18 cellular contexts compared by ENCODE assay signal in genomic region chr17:64470676-64471075, GRCh38. TPM values are rescaled to one million over a fixed set of nuclear protein-coding genes. Genes with fewer than 3 reads are reported as not detected.
DNase-seq lines count a peak whose midpoint lies in the region; ATAC-seq and TF ChIP-seq lines count a peak whose summit lies in the region.
"Had no signal": no experiment of that assay in that cellular context is flagged by ENCODE, and none has a peak within 500 bp of the region (broad histone marks: within the 10 kb centered on the region; RNA-seq: fewer than 3 reads in every experiment).

No MANE protein-coding gene starts in this region.

- CTCF ChIA-PET in WTC11 (lab: Charles Lee) = interaction anchor here (0.6 to 1.7 kb wide), 3 partner anchors 21 to 52 kb away, joined by 3 to 5 read pairs (median 4); no protein-coding TSS in a partner anchor

- peaks cover 22% of the 10 kb centered on the region for H3K4me1 Mint-ChIP-seq in WTC11
- H3K4me1 Mint-ChIP-seq in stimulated activated memory B cell treated with anti-CD40 and anti-IgM and Interleukin-4, amounts not matched to agents 10 μg/mL and 1 μg/mL and 100 μg/mL, for 72 hours = no peaks in the 10 kb centered on the region
- H3K4me1 Mint-ChIP-seq: CD4-positive, CD25-positive, alpha-beta regulatory T cell had no signal

- DNase-seq in NCI-H2227 (lab: John Stamatoyannopoulos, UW; ENCODE audit: unreplicated experiment) = peak; percentile 58
- DNase-seq in WTC11 (ENCODE audit: low spot score) = no peak
- peak; percentile 73 for DNase-seq in islet precursor cell
- DNase-seq in NAMALWA (ENCODE audit: low spot score) = no peak
- DNase-seq in NOMO-1 treated with dmso at 0.1 percent for 144 hours (lab: John Stamatoyannopoulos, UW; ENCODE audit: unreplicated experiment) = no peak
- DNase-seq in aorta = no peak
- DNase-seq: Caco-2; CD4-positive, CD25-positive, alpha-beta regulatory T cell; EL; HCEC 1CT; KBM-7; NCI-H1436 treated with DMSO at 0.1 percent for 48 hours; NCI-H2029 treated with DMSO at 0.1 percent for 48 hours; NCI-H2171 treated with DMSO at 0.1 percent for 48 hours; NCI-H510A treated with DMSO at 0.1 percent for 48 hours; OCI-M1; SJCRH30 had no signal

- 50 to 63% methylated on average over 4 of the region's 4 CpGs for WGBS in aorta, 2 donors

- H3K36me3 Mint-ChIP-seq in WTC11 = no peaks in the 10 kb centered on the region
- H3K36me3 Mint-ChIP-seq in stimulated activated memory B cell treated with anti-CD40 and anti-IgM and Interleukin-4, amounts not matched to agents 10 μg/mL and 1 μg/mL and 100 μg/mL, for 72 hours = peaks cover 16% of the 10 kb centered on the region
- H3K36me3 Mint-ChIP-seq: CD4-positive, CD25-positive, alpha-beta regulatory T cell had no signal

- ATAC-seq in WTC11 = peak; percentile 46
- no peak for ATAC-seq in stimulated activated memory B cell treated with anti-CD40 and anti-IgM and Interleukin-4, amounts not matched to agents 10 μg/mL and 1 μg/mL and 100 μg/mL, for 72 hours
- ATAC-seq in aorta (ENCODE audit: low FRiP score) = no peak

- no peaks in the 10 kb centered on the region; the same call in 1 of the 2 replicates for H3K27me3 Mint-ChIP-seq in WTC11 (ENCODE audit: low read depth)
- no peaks in the 10 kb centered on the region for H3K27me3 Mint-ChIP-seq in stimulated activated memory B cell treated with anti-CD40 and anti-IgM and Interleukin-4, amounts not matched to agents 10 μg/mL and 1 μg/mL and 100 μg/mL, for 72 hours

- POLR2A ChIA-PET in WTC11 (lab: Charles Lee) = interaction anchor here (0.6 kb wide), 1 partner anchor 11 kb away, joined by 4 read pairs; no protein-coding TSS in a partner anchor

- H3K4me1 ChIP-seq in aorta (ENCODE audit: control insufficient read depth in 1 of 2, insufficient read depth in 2 of 2, low read length in 2 of 2) = no peaks in the 10 kb centered on the region

- H3K4me3 ChIP-seq in aorta (ENCODE audit: low read length in 2 of 2) = no peak overlapping the region
- H3K4me3 ChIP-seq: SJCRH30 had no signal

- TF ChIP-seq CTCF in WTC11 (IDR thresholded peaks at IDR 0.05) = no peak

- H3K27ac Mint-ChIP-seq in WTC11 = no peak overlapping the region; the same call in 1 of the 2 replicates
- peak overlapping the region; percentile 30 for H3K27ac Mint-ChIP-seq in stimulated activated memory B cell treated with anti-CD40 and anti-IgM and Interleukin-4, amounts not matched to agents 10 μg/mL and 1 μg/mL and 100 μg/mL, for 72 hours

- H3K9me3 ChIP-seq in aorta (ENCODE audit: control insufficient read depth, low read length) = no peaks in the 10 kb centered on the region
- H3K9me3 ChIP-seq: Caco-2, SJCRH30 had no signal

- H3K27ac ChIP-seq in aorta (ENCODE audit: low read depth in 1 of 2, low read length in 2 of 2) = no peak overlapping the region
- H3K27ac ChIP-seq: SJCRH30 had no signal

- H3K9me3 Mint-ChIP-seq in WTC11 = no peaks in the 10 kb centered on the region
- H3K9me3 Mint-ChIP-seq in stimulated activated memory B cell treated with anti-CD40 and anti-IgM and Interleukin-4, amounts not matched to agents 10 μg/mL and 1 μg/mL and 100 μg/mL, for 72 hours = no peaks in the 10 kb centered on the region
- H3K9me3 Mint-ChIP-seq: CD4-positive, CD25-positive, alpha-beta regulatory T cell had no signal

- intact Hi-C loops in aorta (cut with DNase I) = no loop called here

- H3K36me3 ChIP-seq in aorta (ENCODE audit: control insufficient read depth in 1 of 2, insufficient read depth in 2 of 2, low read length in 1 of 2) = no peaks in the 10 kb centered on the region
- H3K36me3 ChIP-seq: SJCRH30 had no signal

- no peak overlapping the region for H3K4me3 Mint-ChIP-seq in WTC11
- H3K4me3 Mint-ChIP-seq in stimulated activated memory B cell treated with anti-CD40 and anti-IgM and Interleukin-4, amounts not matched to agents 10 μg/mL and 1 μg/mL and 100 μg/mL, for 72 hours = no peak overlapping the region

- no peaks in the 10 kb centered on the region for H3K27me3 ChIP-seq in aorta (ENCODE audit: control insufficient read depth in 1 of 2, insufficient read depth in 2 of 2, low read length in 1 of 2)
- H3K27me3 ChIP-seq: SJCRH30 had no signal

TF ChIP-seq in WTC11, 78 proteins besides CTCF, POLR2A, EP300 and RAD21:
- no peak for TF ChIP-seq ELF4 (CRISPR knock-in tag; IDR thresholded peaks at IDR 0.05; ENCODE audit: low read depth)
- TF ChIP-seq GABPB1 (CRISPR knock-in tag; IDR thresholded peaks at IDR 0.05) = no peak
- TF ChIP-seq E2F4 (CRISPR knock-in tag; IDR thresholded peaks at IDR 0.05; ENCODE audit: borderline replicate concordance, low read depth) = no peak
- no peak for TF ChIP-seq ZNF263 (CRISPR knock-in tag; IDR thresholded peaks at IDR 0.05; ENCODE audit: low read depth)
- TF ChIP-seq ZNF232 (CRISPR knock-in tag; IDR thresholded peaks at IDR 0.05) = no peak
- TF ChIP-seq IRF1 (CRISPR knock-in tag; IDR thresholded peaks at IDR 0.05) = no peak
- TF ChIP-seq TEAD1 (CRISPR knock-in tag; IDR thresholded peaks at IDR 0.05) = no peak
- TF ChIP-seq, protein P1, sequence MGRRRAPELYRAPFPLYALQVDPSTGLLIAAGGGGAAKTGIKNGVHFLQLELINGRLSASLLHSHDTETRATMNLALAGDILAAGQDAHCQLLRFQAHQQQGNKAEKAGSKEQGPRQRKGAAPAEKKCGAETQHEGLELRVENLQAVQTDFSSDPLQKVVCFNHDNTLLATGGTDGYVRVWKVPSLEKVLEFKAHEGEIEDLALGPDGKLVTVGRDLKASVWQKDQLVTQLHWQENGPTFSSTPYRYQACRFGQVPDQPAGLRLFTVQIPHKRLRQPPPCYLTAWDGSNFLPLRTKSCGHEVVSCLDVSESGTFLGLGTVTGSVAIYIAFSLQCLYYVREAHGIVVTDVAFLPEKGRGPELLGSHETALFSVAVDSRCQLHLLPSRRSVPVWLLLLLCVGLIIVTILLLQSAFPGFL (CRISPR knock-in tag; IDR thresholded peaks at IDR 0.05; ENCODE audit: borderline replicate concordance) = no peak
- no peak for TF ChIP-seq CDX4 (CRISPR knock-in tag; IDR thresholded peaks at IDR 0.05; ENCODE audit: borderline replicate concordance)
- TF ChIP-seq RELA (CRISPR knock-in tag; IDR thresholded peaks at IDR 0.05; ENCODE audit: borderline replicate concordance) = no peak
- TF ChIP-seq CBFB (CRISPR knock-in tag; IDR thresholded peaks at IDR 0.05; ENCODE audit: low read depth) = no peak

RNA-seq across cellular contexts. Expression of gene MILR1, which starts 21.8 kb away (rescaled TPM):
- total RNA-seq in WTC11 (2021) (not detected in 3 replicates), aorta (10 to 100 TPM; 13.0 to 29.8 TPM)
- polyA plus RNA-seq in aorta = 10 to 100 TPM; 12.0 TPM
- total RNA-seq: Caco-2 had no signal
- polyA plus RNA-seq: CD4-positive, CD25-positive, alpha-beta regulatory T cell had no signal

RNA-seq across cellular contexts. Expression of gene POLG2, which starts 26.2 kb away (rescaled TPM):
- total RNA-seq in WTC11 (2021) (38.5 to 44.3 TPM (median 42.7 TPM) in 3 replicates), aorta (10 to 100 TPM; 12.8 to 20.6 TPM)
- polyA plus RNA-seq in aorta = 10 to 100 TPM; 10.0 to 19.2 TPM

RNA-seq across cellular contexts. Expression of gene DDX5, which starts 35.4 kb away (rescaled TPM):
- total RNA-seq in WTC11 (2021) (543 to 612 TPM (median 563 TPM) in 3 replicates), aorta (100 to 1,000 TPM; 901 to 936 TPM)
- 100 to 1,000 TPM; 213 to 952 TPM for polyA plus RNA-seq in aorta

RNA-seq across cellular contexts. Expression of gene CEP95, which starts 36.1 kb away (rescaled TPM):
- 59.8 to 63.8 TPM (median 59.9 TPM) in 3 replicates for total RNA-seq in WTC11 (2021)
- 10 to 100 TPM; 39.7 to 49.8 TPM for total RNA-seq in aorta
- 10 to 100 TPM; 22.7 to 96.4 TPM for polyA plus RNA-seq in aorta

Comparison
In these comparisons a context has a peak if more than half of its experiments do, and no peak if none do; other contexts are left out.
1. DNase-seq: peak in NCI-H2227 (single experiment) and islet precursor cell (single experiment); none in WTC11 (single experiment), NAMALWA (single experiment), NOMO-1 treated with dmso at 0.1 percent for 144 hours (single experiment) and aorta (0 of 2).
2. RNA of gene MILR1, which starts 21.8 kb away (total RNA-seq): 13.0 to 29.8 TPM in aorta; not detected in WTC11; every median in the first group is over 10 times any median in the second.